In the genomic region with DNA sequence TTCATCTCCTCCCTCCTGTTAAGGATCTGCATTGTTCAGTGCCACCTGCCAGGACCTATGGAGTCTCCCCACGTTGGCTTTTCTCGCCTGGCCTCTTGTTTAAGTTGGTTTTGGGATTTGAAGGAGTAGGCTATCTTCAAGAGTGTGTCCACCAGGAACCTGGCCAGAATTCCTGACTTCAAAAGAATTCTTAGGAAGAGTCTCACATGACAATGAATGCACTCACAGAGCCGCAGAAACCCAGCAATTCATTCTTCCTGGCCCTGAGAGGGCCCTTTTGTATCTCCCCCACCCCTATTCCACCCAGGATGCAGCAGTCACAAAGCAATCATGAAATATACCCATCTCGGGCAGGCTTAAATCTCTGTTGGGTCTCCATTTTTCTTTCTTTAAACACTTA, we compare ENCODE assay signal across 20 cellular contexts.
"Had no signal": no experiment of that assay in that cellular context is flagged by ENCODE, and none has a peak within 500 bp of the region (broad histone marks: within the 10 kb centered on the region; RNA-seq: fewer than 3 reads in every experiment).

No MANE protein-coding gene starts in this region.

- H3K4me3 Mint-ChIP-seq: memory B cell; natural killer cell treated with Interleukin-12 subunit alpha and Interleukin-12 subunit beta and Interleukin-15 and Interleukin-18, amount 100 ng/mL, for 72 hours; neural progenitor cell had no signal

- H3K27me3 Mint-ChIP-seq: natural killer cell treated with Interleukin-12 subunit alpha and Interleukin-12 subunit beta and Interleukin-15 and Interleukin-18, amount 100 ng/mL, for 72 hours had no signal

- H3K36me3 ChIP-seq: gastroesophageal sphincter, neural progenitor cell, pancreas had no signal

- H3K9me3 ChIP-seq: gastroesophageal sphincter, pancreas had no signal

- H3K36me3 Mint-ChIP-seq: memory B cell; natural killer cell treated with Interleukin-12 subunit alpha and Interleukin-12 subunit beta and Interleukin-15 and Interleukin-18, amount 100 ng/mL, for 72 hours; neural progenitor cell had no signal

- H3K27me3 ChIP-seq: gastroesophageal sphincter, neural progenitor cell, pancreas had no signal

- FAIRE-seq: endometrium, pancreas, small intestine had no signal

- H3K4me3 ChIP-seq: coronary artery, gastroesophageal sphincter, neural progenitor cell, pancreas had no signal

- H3K27ac Mint-ChIP-seq: memory B cell; natural killer cell treated with Interleukin-12 subunit alpha and Interleukin-12 subunit beta and Interleukin-15 and Interleukin-18, amount 100 ng/mL, for 72 hours; neural progenitor cell; progenitor cell of endocrine pancreas had no signal

- ATAC-seq: esophagus mucosa; gastroesophageal sphincter; left lobe of liver; natural killer cell treated with Interleukin-12 subunit alpha and Interleukin-12 subunit beta and Interleukin-15 and Interleukin-18, amount 100 ng/mL, for 72 hours; pancreas; right cardiac atrium had no signal

- DNase-seq: effector CD8-positive, alpha-beta T cell; glutamatergic neuron; islet precursor cell; midbrain; nucleus accumbens; pancreas; right cardiac atrium; small intestine; stimulated activated CD4-positive, alpha-beta T cell treated with anti-CD3 and anti-CD28 coated beads, Interleukin-2, amount 100 ng/mL, for 48 hours; stimulated activated naive CD4-positive, alpha-beta T cell treated with Interleukin-2 at 50 U/mL for 16 hours; trophoblast cell had no signal

- H3K4me1 Mint-ChIP-seq: memory B cell had no signal

- H3K4me2 ChIP-seq: neural progenitor cell had no signal

- H3K27ac ChIP-seq: coronary artery, gastroesophageal sphincter, neural progenitor cell, pancreas had no signal

- H3K4me1 ChIP-seq: pancreas had no signal

- H3K9me3 Mint-ChIP-seq: memory B cell, neural progenitor cell had no signal

- H3K9ac ChIP-seq: neural progenitor cell had no signal

- H2AFZ ChIP-seq: neural progenitor cell had no signal
